Comparison of ENCODE assay signal across 8 cellular contexts in the genomic region with DNA sequence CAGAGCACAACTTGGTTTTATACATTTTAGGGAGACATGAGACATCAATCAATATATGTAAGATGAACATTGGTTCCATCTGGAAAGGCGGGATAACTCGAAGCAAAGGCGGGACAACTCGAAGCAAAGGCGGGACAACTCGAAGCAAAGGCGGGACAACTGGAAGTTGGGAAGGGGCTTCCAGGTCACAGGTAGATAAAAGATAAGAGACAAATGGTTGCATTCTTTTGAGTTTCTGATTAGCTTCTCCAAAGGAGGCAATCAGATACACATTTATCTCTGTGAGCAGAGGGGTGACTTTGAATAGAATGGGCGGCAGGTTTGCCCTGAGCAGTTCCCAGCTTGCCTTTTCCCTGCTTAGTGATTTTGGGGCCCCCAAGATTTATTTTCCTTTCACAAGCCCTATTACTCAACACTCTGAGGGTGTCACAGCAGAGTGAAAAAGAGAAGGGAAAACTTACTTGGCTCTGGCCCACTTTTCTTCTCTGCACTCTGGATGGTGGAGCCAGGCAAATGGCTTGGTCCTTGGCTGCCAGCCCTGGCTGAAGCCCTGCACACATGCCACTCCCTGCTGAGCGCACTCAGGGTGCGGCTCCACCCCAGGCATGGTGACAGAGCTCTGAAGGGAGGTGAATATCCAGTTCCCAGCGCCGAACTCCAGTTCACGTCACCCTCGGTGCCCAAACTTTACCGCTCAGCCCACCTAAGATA. TPM values are rescaled to one million over a fixed set of nuclear protein-coding genes. Genes with fewer than 3 reads are reported as not detected.
DNase-seq lines count a peak whose midpoint lies in the region; ATAC-seq and TF ChIP-seq lines count a peak whose summit lies in the region.
"Had no signal": no experiment of that assay in that cellular context is flagged by ENCODE, and none has a peak within 500 bp of the region (broad histone marks: within the 10 kb centered on the region; RNA-seq: fewer than 3 reads in every experiment).

No MANE protein-coding gene starts in this region.

- ATAC-seq in right lobe of liver: peak; percentile 100
- ATAC-seq in GM19397 (IDR thresholded peaks at IDR 0.05; ENCODE audit: unreplicated experiment): no peak

- H4K20me1 ChIP-seq in mammary epithelial cell (ENCODE audit: insufficient read depth, low read length): no peaks in the 10 kb centered on the region

- TF ChIP-seq CTCF in mammary epithelial cell (conservative IDR thresholded peaks at IDR 0.05 in 1 of 2, IDR thresholded peaks at IDR 0.05 in 1 of 2; ENCODE audit: extremely low read depth in 1 of 2, insufficient read depth in 1 of 2, low read depth in 1 of 2, low read length in 2 of 2): no peak
- no peak for TF ChIP-seq CTCF in right lobe of liver (IDR thresholded peaks at IDR 0.05)
- TF ChIP-seq CTCF in tibial artery (IDR thresholded peaks at IDR 0.05): no peak

- no peak overlapping the region for H3K27ac Mint-ChIP-seq in immature natural killer cell

- H3K27me3 ChIP-seq in MG63 (no peaks in the 10 kb centered on the region), mammary epithelial cell (ENCODE audit: insufficient read depth, low read length) (no peaks in the 10 kb centered on the region), right lobe of liver (no peaks in the 10 kb centered on the region), tibial artery (no peaks in the 10 kb centered on the region)

- H3K9me3 ChIP-seq in MG63: no peaks in the 10 kb centered on the region
- no peaks in the 10 kb centered on the region for H3K9me3 ChIP-seq in mammary epithelial cell (replicated peaks; ENCODE audit: insufficient read depth, low read length)
- H3K9me3 ChIP-seq in right lobe of liver: no peaks in the 10 kb centered on the region
- no peaks in the 10 kb centered on the region for H3K9me3 ChIP-seq in tibial artery

- H3K36me3 ChIP-seq in MG63 (no peaks in the 10 kb centered on the region), mammary epithelial cell (ENCODE audit: insufficient read depth, low read length) (no peaks in the 10 kb centered on the region), right lobe of liver (no peaks in the 10 kb centered on the region), tibial artery (no peaks in the 10 kb centered on the region)

- DNase-seq in MG63: peak; percentile 96
- peak; percentile 75 for DNase-seq in mammary epithelial cell
- DNase-seq in right lobe of liver: peak; percentile 87 to 95 (median 94)
- DNase-seq in tibial artery: peak; percentile 55 to 83
- no peak for DNase-seq in DMS114 treated with DMSO at 0.1 percent for 48 hours (lab: John Stamatoyannopoulos, UW; ENCODE audit: unreplicated experiment)
- no peak for DNase-seq in immature natural killer cell
- DNase-seq: activated gamma-delta T cell treated with Interleukin-2 at 50 U/mL for 16 hours had no signal

- H3K4me1 Mint-ChIP-seq in immature natural killer cell: no peaks in the 10 kb centered on the region

- in situ Hi-C loops in mammary epithelial cell (cut with MboI; ENCODE audit: low sequenced_read_pairs in 2 of 2): no loop called here

- no TSS peak for BruUV-seq in mammary epithelial cell (replicated peaks; lab: Mats Ljungman, UMichigan)

- H3K4me3 ChIP-seq in MG63 (peak overlapping the region; percentile 15; the same call in 1 of the 2 replicates), mammary epithelial cell (replicated peaks in 1 of 3; ENCODE audit: insufficient read depth in 1 of 3, low read depth in 2 of 3, low read length in 3 of 3) (peak overlapping the region in 1 of 3 experiments; percentile 9), right lobe of liver (no peak overlapping the region), tibial artery (no peak overlapping the region)

- peak overlapping the region; percentile 35 for H3K9ac ChIP-seq in mammary epithelial cell (ENCODE audit: insufficient read depth, low read length)

- dilution Hi-C loops in mammary epithelial cell (cut with HindIII; ENCODE audit: low sequenced_read_pairs): no loop called here

- no peak overlapping the region for H3K4me3 Mint-ChIP-seq in immature natural killer cell

- H2AFZ ChIP-seq in mammary epithelial cell (ENCODE audit: low read depth, low read length): peak overlapping the region; percentile 82

- CTCF ChIA-PET in mammary epithelial cell (lab: Charles Lee; ENCODE audit: low non-redundant PET): no interaction called here

- H3K4me2 ChIP-seq in mammary epithelial cell (ENCODE audit: insufficient read depth, low read depth, low read length): peak overlapping the region; percentile 75

- H3K36me3 Mint-ChIP-seq in immature natural killer cell: no peaks in the 10 kb centered on the region

- WGBS in mammary epithelial cell (ENCODE audit: low coverage, missing lambda C conversion rate): 49% methylated on average over 15 of the region's 15 CpGs
- 84% methylated on average over 8 of the region's 15 CpGs for WGBS in right lobe of liver (ENCODE audit: insufficient coverage, low coverage, low lambda C conversion rate, missing lambda C conversion rate)

- peaks cover 43% of the 10 kb centered on the region for H3K4me1 ChIP-seq in mammary epithelial cell (ENCODE audit: insufficient read depth, low read length)
- H3K4me1 ChIP-seq in right lobe of liver: peaks cover 0 to 20% (median 0%) of the 10 kb centered on the region in 4 donors
- peaks cover 0 to 18% (median 10%) of the 10 kb centered on the region in 4 donors for H3K4me1 ChIP-seq in tibial artery

- H3K9me3 Mint-ChIP-seq in immature natural killer cell: peaks cover 0 to 3% (median 0%) of the 10 kb centered on the region in 6 donors

- TF ChIP-seq POLR2A in right lobe of liver (IDR thresholded peaks at IDR 0.05): no peak

- peaks cover 2 to 4% (median 2%) of the 10 kb centered on the region in 3 donors for H3K27me3 Mint-ChIP-seq in immature natural killer cell (ENCODE audit: low read depth in 3 of 3)

- H3K79me2 ChIP-seq in mammary epithelial cell (ENCODE audit: insufficient read depth, low read length): peaks cover 92% of the 10 kb centered on the region

- peak overlapping the region; percentile 46 for H3K27ac ChIP-seq in mammary epithelial cell (ENCODE audit: insufficient read depth, low read depth, low read length)
- peak overlapping the region in 1 of 3 donors; percentile 11 for H3K27ac ChIP-seq in right lobe of liver
- H3K27ac ChIP-seq in tibial artery: no peak overlapping the region

- intact Hi-C loops in mammary epithelial cell (cut with micrococcal nuclease) (loop anchor here (5.0 kb wide), 1 partner anchor 36 kb away; no protein-coding TSS in a partner anchor), right lobe of liver (cut with DNase I) (no loop called here), tibial artery (cut with DNase I; ENCODE audit: low total_unique reads) (no loop called here)

RNA-seq across cellular contexts. Expression of gene PARD3, which starts 46.7 kb away (rescaled TPM):
- 50.0 and 52.6 TPM in 2 replicates for total RNA-seq in MG63 (2014; rRNA removed; shearing (Covaris generic); ENCODE audit: low replicate concordance)
- total RNA-seq in mammary epithelial cell (10 to 100 TPM; 47.1 to 58.7 TPM), right lobe of liver (10 to 100 TPM; 19.1 to 27.8 (median 22.0) TPM)
- polyA plus RNA-seq in mammary epithelial cell (32.1 TPM), immature natural killer cell (under 1 TPM in 1 of 3 donors, not detected in 2; 0.72 TPM)
- 48.8 TPM for polyA minus RNA-seq in mammary epithelial cell

Comparison
In these comparisons a context has a peak if more than half of its experiments do, and no peak if none do; other contexts are left out.
1. DNase-seq: peak in MG63 (single experiment), mammary epithelial cell (single experiment), right lobe of liver (3 of 3) and tibial artery (2 of 2); none in DMS114 treated with DMSO at 0.1 percent for 48 hours (single experiment) and immature natural killer cell (0 of 3).